8 cellular contexts compared by ENCODE assay signal in genomic region chr12:48865141-48865440, GRCh38. TPM values are rescaled to one million over a fixed set of nuclear protein-coding genes. Genes with fewer than 3 reads are reported as not detected.
DNase-seq lines count a peak whose midpoint lies in the region; ATAC-seq and TF ChIP-seq lines count a peak whose summit lies in the region.

No MANE protein-coding gene starts in this region.

- WGBS in transverse colon (ENCODE audit: low coverage in 1 of 2), 2 donors = 9 to 12% methylated on average over 3 to 4 of the region's 4 CpGs

- peaks cover 36% of the 10 kb centered on the region for H3K27me3 Mint-ChIP-seq in activated naive CD4-positive, alpha-beta T cell treated with anti-CD3 and anti-CD28 coated beads, Interleukin-2, amount 10 ng/mL, durations not matched to agents 7 days and 5 days
- peaks cover 38% of the 10 kb centered on the region for H3K27me3 Mint-ChIP-seq in activated naive CD8-positive, alpha-beta T cell treated with anti-CD3 and anti-CD28 coated beads for 36 hours

- POLR2A ChIA-PET in HEK293T (lab: Yijun Ruan, JAX) = interaction anchor here (0.6 to 3.3 kb wide), 9 partner anchors 9 to 92 kb away, joined by 3 to 29 read pairs (median 8); partner anchors contain the start of genes ARF3 and DDX23

- TF ChIP-seq EP300 in transverse colon (IDR thresholded peaks at IDR 0.05; ENCODE audit: low read depth) = no peak

- no peaks in the 10 kb centered on the region for H3K36me3 Mint-ChIP-seq in activated naive CD4-positive, alpha-beta T cell treated with anti-CD3 and anti-CD28 coated beads, Interleukin-2, amount 10 ng/mL, durations not matched to agents 7 days and 5 days
- peaks cover 10% of the 10 kb centered on the region for H3K36me3 Mint-ChIP-seq in activated naive CD8-positive, alpha-beta T cell treated with anti-CD3 and anti-CD28 coated beads for 36 hours

- no peaks in the 10 kb centered on the region for H3K9me3 Mint-ChIP-seq in activated naive CD4-positive, alpha-beta T cell treated with anti-CD3 and anti-CD28 coated beads, Interleukin-2, amount 10 ng/mL, durations not matched to agents 7 days and 5 days
- H3K9me3 Mint-ChIP-seq in activated naive CD8-positive, alpha-beta T cell treated with anti-CD3 and anti-CD28 coated beads for 36 hours = no peaks in the 10 kb centered on the region

- peaks cover 4 to 29% (median 13%) of the 10 kb centered on the region in 4 donors for H3K4me1 ChIP-seq in transverse colon

- ATAC-seq in left lobe of liver = peak; percentile 2

- TF ChIP-seq POLR2A in transverse colon (IDR thresholded peaks at IDR 0.05) = no peak

- peak overlapping the region; percentile 83 for H3K4me3 Mint-ChIP-seq in activated naive CD4-positive, alpha-beta T cell treated with anti-CD3 and anti-CD28 coated beads, Interleukin-2, amount 10 ng/mL, durations not matched to agents 7 days and 5 days
- H3K4me3 Mint-ChIP-seq in activated naive CD8-positive, alpha-beta T cell treated with anti-CD3 and anti-CD28 coated beads for 36 hours = peak overlapping the region; percentile 90

- peak overlapping the region; percentile 53 to 76 (median 55) for H3K4me3 ChIP-seq in transverse colon

- DNase-seq in activated naive CD4-positive, alpha-beta T cell treated with anti-CD3 and anti-CD28 coated beads, Interleukin-2, amount 10 ng/mL, durations not matched to agents 7 days and 5 days = peak; percentile 53
- DNase-seq in activated naive CD4-positive, alpha-beta T cell (lab: John Stamatoyannopoulos, UW) = no peak
- no peak for DNase-seq in activated naive CD8-positive, alpha-beta T cell treated with anti-CD3 and anti-CD28 coated beads for 36 hours
- DNase-seq in left lobe of liver (ENCODE audit: low spot score) (no peak), transverse colon (no peak), SW 1271 (lab: John Stamatoyannopoulos, UW) (no peak), HEK293T (ENCODE audit: extremely low spot score) (no peak), SKM-1 (lab: John Stamatoyannopoulos, UW; ENCODE audit: unreplicated experiment) (no peak)

- H3K27ac ChIP-seq in transverse colon = peak overlapping the region in 2 of 4 donors; percentile 57 to 72

- CTCF ChIA-PET in activated naive CD4-positive, alpha-beta T cell treated with anti-CD3 and anti-CD28 coated beads, Interleukin-2, amount 10 ng/mL, durations not matched to agents 7 days and 5 days (lab: Charles Lee) = interaction anchor here (1.0 to 2.4 kb wide), 8 partner anchors 9 to 132 kb away, joined by 3 to 12 read pairs (median 4); partner anchors contain the start of genes DDX23 and WNT1
- CTCF ChIA-PET in HEK293T (lab: Yijun Ruan, JAX) = interaction anchor here (0.8 to 2.9 kb wide), 5 partner anchors 12 to 131 kb away, joined by 3 to 21 read pairs (median 4); a partner anchor contains a TSS

- intact Hi-C loops in transverse colon (cut with DNase I; ENCODE audit: low total_unique reads) = no loop called here

- no peaks in the 10 kb centered on the region for H3K36me3 ChIP-seq in transverse colon

- no peak for TF ChIP-seq CTCF in transverse colon (IDR thresholded peaks at IDR 0.05)

- peaks cover 26% of the 10 kb centered on the region for H3K4me1 Mint-ChIP-seq in activated naive CD4-positive, alpha-beta T cell treated with anti-CD3 and anti-CD28 coated beads, Interleukin-2, amount 10 ng/mL, durations not matched to agents 7 days and 5 days
- H3K4me1 Mint-ChIP-seq in activated naive CD8-positive, alpha-beta T cell treated with anti-CD3 and anti-CD28 coated beads for 36 hours = peaks cover 21% of the 10 kb centered on the region

- no peaks in the 10 kb centered on the region for H3K9me3 ChIP-seq in transverse colon

- H3K27me3 ChIP-seq in transverse colon = peaks cover 9% of the 10 kb centered on the region

- peak overlapping the region; percentile 68 for H3K27ac Mint-ChIP-seq in activated naive CD4-positive, alpha-beta T cell treated with anti-CD3 and anti-CD28 coated beads, Interleukin-2, amount 10 ng/mL, durations not matched to agents 7 days and 5 days
- peak overlapping the region; percentile 92 for H3K27ac Mint-ChIP-seq in activated naive CD8-positive, alpha-beta T cell treated with anti-CD3 and anti-CD28 coated beads for 36 hours

- in situ Hi-C loops in transverse colon (cut with MboI; ENCODE audit: low pct_ligation_motif_present in 1 of 4, low pct_unique_long_range_greater_than_20kb in 1 of 4, low sequenced_read_pairs in 3 of 4) = no loop called here

TF ChIP-seq in HEK293T, 16 proteins besides CTCF, POLR2A, EP300 and RAD21:
- no peak for TF ChIP-seq LEF1 (IDR thresholded peaks at IDR 0.05; ENCODE audit: borderline replicate concordance)
- TF ChIP-seq ARNT (IDR thresholded peaks at IDR 0.05) = no peak
- no peak for TF ChIP-seq SP1 (IDR thresholded peaks at IDR 0.05)
- no peak for TF ChIP-seq ELF4 (IDR thresholded peaks at IDR 0.05)

RNA-seq across cellular contexts. Expression of gene RND1, which starts 0.6 kb away (rescaled TPM):
- total RNA-seq in activated naive CD8-positive, alpha-beta T cell treated with anti-CD3 and anti-CD28 coated beads for 36 hours = 1 to 10 TPM; 2.6 to 3.1 TPM
- 32.0 TPM for total RNA-seq in left lobe of liver
- 10 to 100 TPM in 1 of 4 donors, 1 to 10 TPM in 2, not detected in 1; 1.1 to 19.1 (median 3.3) TPM for total RNA-seq in transverse colon

RNA-seq across cellular contexts. Expression of gene DDX23, which starts 13.1 kb away (rescaled TPM):
- total RNA-seq in activated naive CD8-positive, alpha-beta T cell treated with anti-CD3 and anti-CD28 coated beads for 36 hours = 100 to 1,000 TPM; 123 to 129 TPM
- 33.3 TPM for total RNA-seq in left lobe of liver
- total RNA-seq in transverse colon = 100 to 1,000 TPM in 1 of 4 donors, 10 to 100 TPM in 3; 82.9 to 143 (median 83.9) TPM

RNA-seq across cellular contexts. Expression of gene CACNB3, which starts 46.8 kb away (rescaled TPM):
- 1 to 10 TPM; 4.4 to 4.6 TPM for total RNA-seq in activated naive CD8-positive, alpha-beta T cell treated with anti-CD3 and anti-CD28 coated beads for 36 hours
- total RNA-seq in left lobe of liver (2.6 TPM), transverse colon (10 to 100 TPM; 20.6 to 53.5 (median 47.1) TPM)
